Comparison of ENCODE assay signal across 1 cellular context in the genomic region with DNA sequence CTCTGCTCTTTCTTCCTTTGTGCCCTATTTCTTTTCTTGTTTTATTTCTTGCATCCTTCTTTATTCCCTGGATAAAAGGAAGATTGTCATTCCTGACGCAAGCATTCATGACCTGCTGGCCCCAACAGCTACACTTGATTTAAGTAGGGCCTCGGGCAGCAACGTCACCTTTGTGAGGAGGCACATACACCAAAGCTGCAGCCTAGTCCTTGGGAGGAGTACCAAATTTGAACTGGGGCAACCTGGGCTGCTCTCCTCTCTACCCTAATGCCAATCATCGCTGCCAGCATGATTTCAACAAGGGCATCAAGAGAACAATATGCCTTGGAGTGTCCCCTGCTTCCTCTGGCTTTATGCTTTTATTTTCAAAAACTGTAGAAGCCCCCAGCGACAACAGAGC.
TF ChIP-seq lines count a peak whose summit lies in the region.

No MANE protein-coding gene starts in this region.

TF ChIP-seq in GM23338, 12 proteins besides CTCF, POLR2A, EP300 and RAD21:
- no peak for TF ChIP-seq REST (IDR thresholded peaks at IDR 0.05; ENCODE audit: unreplicated experiment)
- TF ChIP-seq CREB1 (CRISPR knock-in tag; IDR thresholded peaks at IDR 0.05; ENCODE audit: low read depth), result no peak
- TF ChIP-seq EZH2 (IDR thresholded peaks at IDR 0.05; ENCODE audit: low read depth, unreplicated experiment), result no peak
- no peak for TF ChIP-seq NANOG (IDR thresholded peaks at IDR 0.05; ENCODE audit: borderline replicate concordance)
- TF ChIP-seq POLR2AphosphoS5 (IDR thresholded peaks at IDR 0.05; ENCODE audit: low read depth), result no peak
- no peak for TF ChIP-seq STAT1 (IDR thresholded peaks at IDR 0.05; ENCODE audit: unreplicated experiment)
- no peak for TF ChIP-seq ZNF462 (CRISPR knock-in tag; IDR thresholded peaks at IDR 0.05)
- no peak for TF ChIP-seq EZH2phosphoT487 (IDR thresholded peaks at IDR 0.05; ENCODE audit: unreplicated experiment)
- no peak for TF ChIP-seq ETS1 (IDR thresholded peaks at IDR 0.05)
- no peak for TF ChIP-seq JUNB (IDR thresholded peaks at IDR 0.05; ENCODE audit: unreplicated experiment)
- no peak for TF ChIP-seq ZNF331 (CRISPR knock-in tag; IDR thresholded peaks at IDR 0.05; ENCODE audit: low read depth)
- no peak for TF ChIP-seq ZNF114 (CRISPR knock-in tag; IDR thresholded peaks at IDR 0.05)
